In genomic region chr4:179981161-179981560, GRCh38 we compare ENCODE assay signal across 18 cellular contexts.
DNase-seq lines count a peak whose midpoint lies in the region; ATAC-seq, FAIRE-seq and TF ChIP-seq lines count a peak whose summit lies in the region.
"Had no signal": no experiment of that assay in that cellular context is flagged by ENCODE, and none has a peak within 500 bp of the region (broad histone marks: within the 10 kb centered on the region; RNA-seq: fewer than 3 reads in every experiment).

No MANE protein-coding gene starts in this region.

- no peak overlapping the region for H2AFZ ChIP-seq in IMR-90 (replicated peaks; ENCODE audit: low read length, poor library complexity)
- no peak overlapping the region for H2AFZ ChIP-seq in K562 (ENCODE audit: low read depth, low read length)

- H3K4me1 ChIP-seq in A549 (no peaks in the 10 kb centered on the region), IMR-90 (ENCODE audit: control insufficient read depth, insufficient read depth, low read length) (no peaks in the 10 kb centered on the region), K562 (replicated peaks in 1 of 2; ENCODE audit: control insufficient read depth in 2 of 2, insufficient read depth in 2 of 2, low read length in 2 of 2) (no peaks in the 10 kb centered on the region)
- H3K4me1 ChIP-seq: BLaER1 treated with 17β-estradiol and CSF1 and Interleukin-3, amounts not matched to agents 10 nM and 100 nM; Caco-2 had no signal

- H3K9me1 ChIP-seq in IMR-90 (ENCODE audit: insufficient read depth, low read length) (no peaks in the 10 kb centered on the region), K562 (ENCODE audit: control insufficient read depth, insufficient read depth, low read length) (no peaks in the 10 kb centered on the region)

- H3K9ac ChIP-seq in IMR-90 (ENCODE audit: low read depth, low read length) = no peak overlapping the region
- no peak overlapping the region for H3K9ac ChIP-seq in K562 (ENCODE audit: insufficient read depth in 1 of 2, low read depth in 2 of 2, low read length in 2 of 2)
- H3K9ac ChIP-seq: BLaER1 treated with 17β-estradiol and CSF1 and Interleukin-3, amounts not matched to agents 10 nM and 100 nM had no signal

- CTCF ChIA-PET in A549 (lab: Yijun Ruan, JAX) = no interaction called here
- CTCF ChIA-PET in IMR-90 (lab: Yijun Ruan, JAX) = no interaction called here
- CTCF ChIA-PET in K562 (lab: Yijun Ruan, JAX; ENCODE audit: low intra/inter-chr PET ratio) = no interaction called here

- H4K20me1 ChIP-seq in IMR-90 (ENCODE audit: insufficient read depth, low read length) (no peaks in the 10 kb centered on the region), K562 (replicated peaks; ENCODE audit: control insufficient read depth, insufficient read depth, low read length) (no peaks in the 10 kb centered on the region)
- H4K20me1 ChIP-seq: BLaER1 treated with 17β-estradiol and CSF1 and Interleukin-3, amounts not matched to agents 10 nM and 100 nM had no signal

- H2AK9ac ChIP-seq in IMR-90 (replicated peaks; ENCODE audit: low read depth, low read length, poor library complexity) = no peak overlapping the region

- no peaks in the 10 kb centered on the region for H3K79me2 ChIP-seq in K562 (ENCODE audit: control insufficient read depth, insufficient read depth, low read length)

- H3K23ac ChIP-seq in IMR-90 (ENCODE audit: low read depth, low read length) = no peak overlapping the region

- H4K5ac ChIP-seq in IMR-90 (ENCODE audit: low read depth, low read length) = no peak overlapping the region

- TF ChIP-seq POLR2A in A549 (IDR thresholded peaks at IDR 0.05; ENCODE audit: low read length) = no peak
- TF ChIP-seq POLR2A in IMR-90 (IDR thresholded peaks at IDR 0.05; ENCODE audit: low read depth, low read length) = no peak
- no peak for TF ChIP-seq POLR2A in K562 (conservative IDR thresholded peaks at IDR 0.05)

- TF ChIP-seq EP300 in A549 (IDR thresholded peaks at IDR 0.05) = no peak
- TF ChIP-seq EP300 in K562 (IDR thresholded peaks at IDR 0.05; ENCODE audit: low read length) = no peak

- in situ Hi-C loops in IMR-90 (cut with MboI; ENCODE audit: low sequenced_read_pairs) (no loop called here), K562 (cut with MboI) (no loop called here)

- H3K27ac ChIP-seq in A549 = no peak overlapping the region
- no peak overlapping the region for H3K27ac ChIP-seq in IMR-90 (ENCODE audit: insufficient read depth, low read length)
- H3K27ac ChIP-seq in K562 (ENCODE audit: extremely low read depth, low read depth, low read length) = no peak overlapping the region
- H3K27ac ChIP-seq: BLaER1 treated with 17β-estradiol and CSF1 and Interleukin-3, amounts not matched to agents 10 nM and 100 nM; C4-2B had no signal

- H4K91ac ChIP-seq in IMR-90 (ENCODE audit: insufficient read depth, low read depth, low read length) = no peak overlapping the region

- no peak overlapping the region for H2BK5ac ChIP-seq in IMR-90 (ENCODE audit: low read depth, low read length, poor library complexity, severe bottlenecking)

- BruUV-seq in IMR-90 (replicated peaks; lab: Mats Ljungman, UMichigan) (no TSS peak), K562 (replicated peaks; lab: Mats Ljungman, UMichigan) (no TSS peak)

- no peaks in the 10 kb centered on the region for H3K36me3 ChIP-seq in IMR-90 (ENCODE audit: control insufficient read depth, insufficient read depth, low read length)
- H3K36me3 ChIP-seq in K562 (ENCODE audit: control insufficient read depth, insufficient read depth, low read length) = no peaks in the 10 kb centered on the region
- H3K36me3 ChIP-seq: BLaER1 treated with 17β-estradiol and CSF1 and Interleukin-3, amounts not matched to agents 10 nM and 100 nM had no signal

- no peak overlapping the region for H3K4me2 ChIP-seq in A549
- no peak overlapping the region for H3K4me2 ChIP-seq in IMR-90 (ENCODE audit: low read depth, low read length)
- H3K4me2 ChIP-seq in K562 (ENCODE audit: insufficient read depth, low read length) = no peak overlapping the region
- H3K4me2 ChIP-seq: BLaER1 treated with 17β-estradiol and CSF1 and Interleukin-3, amounts not matched to agents 10 nM and 100 nM had no signal

- TF ChIP-seq RAD21 in A549 (conservative IDR thresholded peaks at IDR 0.05 in 1 of 2, IDR thresholded peaks at IDR 0.05 in 1 of 2) (no peak), IMR-90 (IDR thresholded peaks at IDR 0.05; ENCODE audit: low read length) (no peak), K562 (CRISPR knock-in tag; conservative IDR thresholded peaks at IDR 0.05 in 1 of 2, IDR thresholded peaks at IDR 0.05 in 1 of 2) (no peak)

- H4K8ac ChIP-seq in IMR-90 (ENCODE audit: low read depth in 2 of 2, low read length in 2 of 2) = no peak overlapping the region

- intact Hi-C loops in IMR-90 (cut with micrococcal nuclease) (no loop called here), K562 (cut with micrococcal nuclease) (no loop called here)

- H3K27me3 ChIP-seq in IMR-90 (ENCODE audit: control insufficient read depth, insufficient read depth, low read length) = no peaks in the 10 kb centered on the region
- no peaks in the 10 kb centered on the region for H3K27me3 ChIP-seq in K562 (ENCODE audit: control insufficient read depth in 2 of 2, insufficient read depth in 2 of 2, low read length in 2 of 2)
- H3K27me3 ChIP-seq: BLaER1 treated with 17β-estradiol and CSF1 and Interleukin-3, amounts not matched to agents 10 nM and 100 nM had no signal

- TF ChIP-seq CTCF in A549 (IDR thresholded peaks at IDR 0.05) (no peak), IMR-90 (conservative IDR thresholded peaks at IDR 0.05; ENCODE audit: low read depth, low read length) (no peak), K562 (IDR thresholded peaks at IDR 0.05 in 2 of 3, conservative IDR thresholded peaks at IDR 0.05 in 1 of 3; ENCODE audit: insufficient read depth in 2 of 3, low read depth in 1 of 3, low read length in 3 of 3) (no peak)

- H3K79me1 ChIP-seq in IMR-90 (ENCODE audit: low read depth in 1 of 2, low read length in 2 of 2) = no peaks in the 10 kb centered on the region

- H2AK5ac ChIP-seq in IMR-90 (ENCODE audit: low read depth, low read length) = no peak overlapping the region

- FAIRE-seq in A549 (lab: Jason Lieb, UNC) = no peak
- no peak for FAIRE-seq in K562 (lab: Jason Lieb, UNC)
- FAIRE-seq: D721Med, GM12891, GM19239 had no signal

- DNase-seq in A549 (ENCODE audit: low read depth in 1 of 2, low spot score in 1 of 2) (no peak), IMR-90 (no peak), K562 (ENCODE audit: extremely low read depth in 1 of 4, low spot score in 3 of 4) (no peak), NCI-H1105 (lab: John Stamatoyannopoulos, UW) (no peak)
- no peak for DNase-seq in central memory CD4-positive, alpha-beta T cell
- DNase-seq: 8988T; AML-193; Caco-2; Calu3; CD4-positive, alpha-beta T cell; CD8-positive, alpha-beta T cell; DMS79 treated with DMSO at 0.1 percent for 48 hours; GF-D8 had no signal

- no peak overlapping the region for H3K56ac ChIP-seq in IMR-90 (ENCODE audit: extremely low read depth, insufficient read depth, low read length)

- no peak overlapping the region for H2BK15ac ChIP-seq in IMR-90 (ENCODE audit: low read depth, low read length)

- H2BK20ac ChIP-seq in IMR-90 (ENCODE audit: low read depth, low read length) = no peak overlapping the region

- no peak overlapping the region for H3K4ac ChIP-seq in IMR-90 (ENCODE audit: low read depth, low read length)

- no peak overlapping the region for H3K18ac ChIP-seq in IMR-90 (ENCODE audit: low read depth, low read length)

- no peak overlapping the region for H3K14ac ChIP-seq in IMR-90 (replicated peaks; ENCODE audit: low read depth, low read length)

- dilution Hi-C loops in IMR-90 (cut with HindIII; ENCODE audit: low sequenced_read_pairs, unreplicated experiment) = no loop called here

- POLR2A ChIA-PET in A549 (lab: Yijun Ruan, JAX) (no interaction called here), IMR-90 (lab: Charles Lee; ENCODE audit: unreplicated experiment) (no interaction called here), K562 (lab: Yijun Ruan, JAX) (no interaction called here)

- H3K4me3 ChIP-seq in A549 (no peak overlapping the region), IMR-90 (ENCODE audit: insufficient read depth, low read depth, low read length) (no peak overlapping the region), K562 (no peak overlapping the region)
- H3K4me3 ChIP-seq: BLaER1 treated with 17β-estradiol and CSF1 and Interleukin-3, amounts not matched to agents 10 nM and 100 nM had no signal

- H3K9me3 ChIP-seq in A549 (no peaks in the 10 kb centered on the region), IMR-90 (ENCODE audit: control insufficient read depth, insufficient read depth, low read length) (no peaks in the 10 kb centered on the region), K562 (replicated peaks; ENCODE audit: control insufficient read depth, insufficient read depth, low read depth, low read length) (no peaks in the 10 kb centered on the region)
- H3K9me3 ChIP-seq: BLaER1 treated with 17β-estradiol and CSF1 and Interleukin-3, amounts not matched to agents 10 nM and 100 nM; Caco-2 had no signal

- no peak overlapping the region for H2BK120ac ChIP-seq in IMR-90 (ENCODE audit: low read depth, low read length)

- ATAC-seq in A549 (no peak), IMR-90 (ENCODE audit: low read depth) (no peak), K562 (no peak)
- ATAC-seq: CD8-positive, alpha-beta T cell had no signal

TF ChIP-seq in A549, 52 proteins besides CTCF, POLR2A, EP300 and RAD21:
- TF ChIP-seq MAFK (IDR thresholded peaks at IDR 0.05; ENCODE audit: partially characterized antibody) (peak; percentile 59), KDM5A (IDR thresholded peaks at IDR 0.05) (no peak), SREBF2 (IDR thresholded peaks at IDR 0.05) (no peak), FOSB (CRISPR knock-in tag; IDR thresholded peaks at IDR 0.05) (no peak)
TF ChIP-seq in A549: peak in this region for 1.

TF ChIP-seq in IMR-90, 13 proteins besides CTCF, POLR2A, EP300 and RAD21 (continues in another document):
- TF ChIP-seq MAFK (IDR thresholded peaks at IDR 0.05; ENCODE audit: low read depth, low read length) (peak; percentile 67), MXI1 (IDR thresholded peaks at IDR 0.05; ENCODE audit: borderline replicate concordance, low read depth, low read length) (no peak), RCOR1 (IDR thresholded peaks at IDR 0.05; ENCODE audit: insufficient replicate concordance, low read length) (no peak), CEBPB (IDR thresholded peaks at IDR 0.05; ENCODE audit: low read depth, low read length) (no peak), CHD1 (IDR thresholded peaks at IDR 0.05; ENCODE audit: low read depth, low read length) (no peak)

TF ChIP-seq in K562, 482 proteins besides CTCF, POLR2A, EP300 and RAD21:
- TF ChIP-seq RBM25 (IDR thresholded peaks at IDR 0.05; ENCODE audit: low read depth, low read length, severe bottlenecking) = no peak
- TF ChIP-seq HNRNPK (IDR thresholded peaks at IDR 0.05; ENCODE audit: low read depth, low read length, poor library complexity, severe bottlenecking) = no peak
- TF ChIP-seq NEUROD1 (IDR thresholded peaks at IDR 0.05; ENCODE audit: borderline replicate concordance, low read depth, low read length, partially characterized antibody) = no peak
- no peak for TF ChIP-seq PHF20 (IDR thresholded peaks at IDR 0.05; ENCODE audit: partially characterized antibody)
- TF ChIP-seq MCM2 (IDR thresholded peaks at IDR 0.05; ENCODE audit: low read depth) = no peak
- TF ChIP-seq ZNF316 (IDR thresholded peaks at IDR 0.05) = peak; percentile 46
- TF ChIP-seq MAFF (IDR thresholded peaks at IDR 0.05; ENCODE audit: low read length) = peak; percentile 46
- TF ChIP-seq HIVEP1 (CRISPR knock-in tag; IDR thresholded peaks at IDR 0.05) = no peak
TF ChIP-seq in K562: peak in this region for 2.

Comparison
In these comparisons a context has a peak if more than half of its experiments do, and no peak if none do; other contexts are left out.
1. Of the 35 proteins assayed by ChIP-seq in both K562 and A549: peak only in K562: none; only in A549: MAFK; in both: none; in neither: 34.